ENCODE assay signal across 1 cellular context in the genomic region with DNA sequence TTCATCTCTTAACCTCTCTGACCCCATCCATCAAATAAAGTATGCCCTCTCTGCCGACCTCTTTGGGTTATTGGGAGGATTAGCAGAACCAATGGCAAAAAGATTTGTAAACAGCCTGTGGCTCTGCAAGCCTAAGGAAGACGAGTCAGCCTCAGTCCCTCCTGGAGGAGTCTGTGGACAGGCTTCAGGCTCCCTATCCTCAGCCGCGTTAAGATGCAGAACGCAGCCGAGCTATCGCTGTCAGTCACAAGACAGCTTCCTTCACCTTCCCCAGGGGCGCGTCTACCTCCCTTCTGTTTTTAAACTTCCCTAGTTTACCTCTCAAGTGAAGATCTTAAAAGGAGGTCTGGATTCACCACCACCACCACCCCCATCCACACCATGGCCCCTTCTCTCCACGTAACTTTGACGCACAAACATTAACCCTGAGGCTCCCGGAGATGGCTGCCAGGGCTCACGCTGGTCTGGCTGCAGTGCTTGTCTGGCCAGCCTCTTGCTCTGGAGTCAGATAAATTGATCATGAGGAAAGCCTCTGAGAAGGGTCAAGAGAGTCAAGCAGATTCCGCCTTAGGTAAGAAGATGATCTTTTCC.
TF ChIP-seq lines count a peak whose summit lies in the region.

No MANE protein-coding gene starts in this region.

TF ChIP-seq in H1, 55 proteins besides CTCF, POLR2A, EP300 and RAD21:
- no peak for TF ChIP-seq SIRT6 (IDR thresholded peaks at IDR 0.05; ENCODE audit: low read length)
- TF ChIP-seq JUND (IDR thresholded peaks at IDR 0.05; ENCODE audit: low read length), result no peak
